ENCODE assay signal across 1 cellular context in genomic region chr9:35826071-35826701, GRCh38.
TF ChIP-seq lines count a peak whose summit lies in the region.

No MANE protein-coding gene starts in this region.

TF ChIP-seq in IMR-90, 13 proteins besides CTCF, POLR2A, EP300 and RAD21:
- TF ChIP-seq SMC3 (IDR thresholded peaks at IDR 0.05; ENCODE audit: low read depth, low read length) (peak; percentile 46; the same call in 1 of the 2 replicates), FOS (IDR thresholded peaks at IDR 0.05; ENCODE audit: low read depth, low read length) (no peak)
